1 cellular context compared by ENCODE assay signal in the genomic region with DNA sequence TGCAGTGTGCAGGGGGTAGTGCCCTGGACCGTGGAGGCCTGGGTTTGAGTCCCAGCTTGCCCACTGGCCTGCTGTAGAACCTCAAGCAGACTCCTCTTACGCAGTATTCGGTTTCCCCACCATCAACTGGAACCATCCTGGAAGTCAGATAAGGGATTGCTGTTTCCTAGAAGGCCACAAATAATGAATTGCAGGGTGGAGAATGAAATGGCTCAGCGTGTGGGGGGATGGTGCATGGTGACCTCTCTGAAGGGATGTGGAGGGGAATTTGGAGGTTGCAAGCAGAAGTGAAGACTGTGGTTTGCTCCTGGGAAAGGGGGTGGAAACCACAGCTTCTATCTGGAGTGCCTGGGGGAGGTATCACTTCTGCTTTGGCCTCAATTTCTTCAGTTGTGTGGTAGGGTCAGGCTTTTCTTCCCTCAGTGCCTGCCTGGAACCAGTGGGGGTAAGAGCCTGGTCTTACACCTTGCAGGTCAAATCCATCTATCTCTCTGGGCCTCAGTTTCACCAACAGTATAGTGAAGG.
TF ChIP-seq lines count a peak whose summit lies in the region.

No MANE protein-coding gene starts in this region.

TF ChIP-seq in WTC11, 78 proteins besides CTCF, POLR2A, EP300 and RAD21 (continued from another document):
- TF ChIP-seq, protein P1, sequence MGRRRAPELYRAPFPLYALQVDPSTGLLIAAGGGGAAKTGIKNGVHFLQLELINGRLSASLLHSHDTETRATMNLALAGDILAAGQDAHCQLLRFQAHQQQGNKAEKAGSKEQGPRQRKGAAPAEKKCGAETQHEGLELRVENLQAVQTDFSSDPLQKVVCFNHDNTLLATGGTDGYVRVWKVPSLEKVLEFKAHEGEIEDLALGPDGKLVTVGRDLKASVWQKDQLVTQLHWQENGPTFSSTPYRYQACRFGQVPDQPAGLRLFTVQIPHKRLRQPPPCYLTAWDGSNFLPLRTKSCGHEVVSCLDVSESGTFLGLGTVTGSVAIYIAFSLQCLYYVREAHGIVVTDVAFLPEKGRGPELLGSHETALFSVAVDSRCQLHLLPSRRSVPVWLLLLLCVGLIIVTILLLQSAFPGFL (CRISPR knock-in tag; IDR thresholded peaks at IDR 0.05; ENCODE audit: borderline replicate concordance): no peak
- no peak for TF ChIP-seq ZBTB21 (CRISPR knock-in tag; IDR thresholded peaks at IDR 0.05; ENCODE audit: borderline replicate concordance)
- no peak for TF ChIP-seq TCF7 (CRISPR knock-in tag; IDR thresholded peaks at IDR 0.05; ENCODE audit: low read depth)
- TF ChIP-seq MXD4 (CRISPR knock-in tag; IDR thresholded peaks at IDR 0.05; ENCODE audit: borderline replicate concordance): no peak
- TF ChIP-seq, protein P2, sequence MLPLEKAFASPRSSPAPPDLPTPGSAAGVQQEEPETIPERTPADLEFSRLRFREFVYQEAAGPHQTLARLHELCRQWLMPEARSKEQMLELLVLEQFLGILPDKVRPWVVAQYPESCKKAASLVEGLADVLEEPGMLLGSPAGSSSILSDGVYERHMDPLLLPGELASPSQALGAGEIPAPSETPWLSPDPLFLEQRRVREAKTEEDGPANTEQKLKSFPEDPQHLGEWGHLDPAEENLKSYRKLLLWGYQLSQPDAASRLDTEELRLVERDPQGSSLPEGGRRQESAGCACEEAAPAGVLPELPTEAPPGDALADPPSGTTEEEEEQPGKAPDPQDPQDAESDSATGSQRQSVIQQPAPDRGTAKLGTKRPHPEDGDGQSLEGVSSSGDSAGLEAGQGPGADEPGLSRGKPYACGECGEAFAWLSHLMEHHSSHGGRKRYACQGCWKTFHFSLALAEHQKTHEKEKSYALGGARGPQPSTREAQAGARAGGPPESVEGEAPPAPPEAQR (CRISPR knock-in tag; IDR thresholded peaks at IDR 0.05): no peak
- TF ChIP-seq, protein P3, sequence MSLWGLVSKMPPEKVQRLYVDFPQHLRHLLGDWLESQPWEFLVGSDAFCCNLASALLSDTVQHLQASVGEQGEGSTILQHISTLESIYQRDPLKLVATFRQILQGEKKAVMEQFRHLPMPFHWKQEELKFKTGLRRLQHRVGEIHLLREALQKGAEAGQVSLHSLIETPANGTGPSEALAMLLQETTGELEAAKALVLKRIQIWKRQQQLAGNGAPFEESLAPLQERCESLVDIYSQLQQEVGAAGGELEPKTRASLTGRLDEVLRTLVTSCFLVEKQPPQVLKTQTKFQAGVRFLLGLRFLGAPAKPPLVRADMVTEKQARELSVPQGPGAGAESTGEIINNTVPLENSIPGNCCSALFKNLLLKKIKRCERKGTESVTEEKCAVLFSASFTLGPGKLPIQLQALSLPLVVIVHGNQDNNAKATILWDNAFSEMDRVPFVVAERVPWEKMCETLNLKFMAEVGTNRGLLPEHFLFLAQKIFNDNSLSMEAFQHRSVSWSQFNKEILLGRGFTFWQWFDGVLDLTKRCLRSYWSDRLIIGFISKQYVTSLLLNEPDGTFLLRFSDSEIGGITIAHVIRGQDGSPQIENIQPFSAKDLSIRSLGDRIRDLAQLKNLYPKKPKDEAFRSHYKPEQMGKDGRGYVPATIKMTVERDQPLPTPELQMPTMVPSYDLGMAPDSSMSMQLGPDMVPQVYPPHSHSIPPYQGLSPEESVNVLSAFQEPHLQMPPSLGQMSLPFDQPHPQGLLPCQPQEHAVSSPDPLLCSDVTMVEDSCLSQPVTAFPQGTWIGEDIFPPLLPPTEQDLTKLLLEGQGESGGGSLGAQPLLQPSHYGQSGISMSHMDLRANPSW (CRISPR knock-in tag; conservative IDR thresholded peaks at IDR 0.05; ENCODE audit: low read depth): no peak
- no peak for TF ChIP-seq ZNF396 (CRISPR knock-in tag; IDR thresholded peaks at IDR 0.05; ENCODE audit: borderline replicate concordance)
- TF ChIP-seq IRF2 (CRISPR knock-in tag; IDR thresholded peaks at IDR 0.05; ENCODE audit: borderline replicate concordance, low read depth): no peak
- TF ChIP-seq, protein P4, sequence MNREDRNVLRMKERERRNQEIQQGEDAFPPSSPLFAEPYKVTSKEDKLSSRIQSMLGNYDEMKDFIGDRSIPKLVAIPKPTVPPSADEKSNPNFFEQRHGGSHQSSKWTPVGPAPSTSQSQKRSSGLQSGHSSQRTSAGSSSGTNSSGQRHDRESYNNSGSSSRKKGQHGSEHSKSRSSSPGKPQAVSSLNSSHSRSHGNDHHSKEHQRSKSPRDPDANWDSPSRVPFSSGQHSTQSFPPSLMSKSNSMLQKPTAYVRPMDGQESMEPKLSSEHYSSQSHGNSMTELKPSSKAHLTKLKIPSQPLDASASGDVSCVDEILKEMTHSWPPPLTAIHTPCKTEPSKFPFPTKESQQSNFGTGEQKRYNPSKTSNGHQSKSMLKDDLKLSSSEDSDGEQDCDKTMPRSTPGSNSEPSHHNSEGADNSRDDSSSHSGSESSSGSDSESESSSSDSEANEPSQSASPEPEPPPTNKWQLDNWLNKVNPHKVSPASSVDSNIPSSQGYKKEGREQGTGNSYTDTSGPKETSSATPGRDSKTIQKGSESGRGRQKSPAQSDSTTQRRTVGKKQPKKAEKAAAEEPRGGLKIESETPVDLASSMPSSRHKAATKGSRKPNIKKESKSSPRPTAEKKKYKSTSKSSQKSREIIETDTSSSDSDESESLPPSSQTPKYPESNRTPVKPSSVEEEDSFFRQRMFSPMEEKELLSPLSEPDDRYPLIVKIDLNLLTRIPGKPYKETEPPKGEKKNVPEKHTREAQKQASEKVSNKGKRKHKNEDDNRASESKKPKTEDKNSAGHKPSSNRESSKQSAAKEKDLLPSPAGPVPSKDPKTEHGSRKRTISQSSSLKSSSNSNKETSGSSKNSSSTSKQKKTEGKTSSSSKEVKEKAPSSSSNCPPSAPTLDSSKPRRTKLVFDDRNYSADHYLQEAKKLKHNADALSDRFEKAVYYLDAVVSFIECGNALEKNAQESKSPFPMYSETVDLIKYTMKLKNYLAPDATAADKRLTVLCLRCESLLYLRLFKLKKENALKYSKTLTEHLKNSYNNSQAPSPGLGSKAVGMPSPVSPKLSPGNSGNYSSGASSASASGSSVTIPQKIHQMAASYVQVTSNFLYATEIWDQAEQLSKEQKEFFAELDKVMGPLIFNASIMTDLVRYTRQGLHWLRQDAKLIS (CRISPR knock-in tag; IDR thresholded peaks at IDR 0.05; ENCODE audit: borderline replicate concordance): no peak
- TF ChIP-seq, protein P5, sequence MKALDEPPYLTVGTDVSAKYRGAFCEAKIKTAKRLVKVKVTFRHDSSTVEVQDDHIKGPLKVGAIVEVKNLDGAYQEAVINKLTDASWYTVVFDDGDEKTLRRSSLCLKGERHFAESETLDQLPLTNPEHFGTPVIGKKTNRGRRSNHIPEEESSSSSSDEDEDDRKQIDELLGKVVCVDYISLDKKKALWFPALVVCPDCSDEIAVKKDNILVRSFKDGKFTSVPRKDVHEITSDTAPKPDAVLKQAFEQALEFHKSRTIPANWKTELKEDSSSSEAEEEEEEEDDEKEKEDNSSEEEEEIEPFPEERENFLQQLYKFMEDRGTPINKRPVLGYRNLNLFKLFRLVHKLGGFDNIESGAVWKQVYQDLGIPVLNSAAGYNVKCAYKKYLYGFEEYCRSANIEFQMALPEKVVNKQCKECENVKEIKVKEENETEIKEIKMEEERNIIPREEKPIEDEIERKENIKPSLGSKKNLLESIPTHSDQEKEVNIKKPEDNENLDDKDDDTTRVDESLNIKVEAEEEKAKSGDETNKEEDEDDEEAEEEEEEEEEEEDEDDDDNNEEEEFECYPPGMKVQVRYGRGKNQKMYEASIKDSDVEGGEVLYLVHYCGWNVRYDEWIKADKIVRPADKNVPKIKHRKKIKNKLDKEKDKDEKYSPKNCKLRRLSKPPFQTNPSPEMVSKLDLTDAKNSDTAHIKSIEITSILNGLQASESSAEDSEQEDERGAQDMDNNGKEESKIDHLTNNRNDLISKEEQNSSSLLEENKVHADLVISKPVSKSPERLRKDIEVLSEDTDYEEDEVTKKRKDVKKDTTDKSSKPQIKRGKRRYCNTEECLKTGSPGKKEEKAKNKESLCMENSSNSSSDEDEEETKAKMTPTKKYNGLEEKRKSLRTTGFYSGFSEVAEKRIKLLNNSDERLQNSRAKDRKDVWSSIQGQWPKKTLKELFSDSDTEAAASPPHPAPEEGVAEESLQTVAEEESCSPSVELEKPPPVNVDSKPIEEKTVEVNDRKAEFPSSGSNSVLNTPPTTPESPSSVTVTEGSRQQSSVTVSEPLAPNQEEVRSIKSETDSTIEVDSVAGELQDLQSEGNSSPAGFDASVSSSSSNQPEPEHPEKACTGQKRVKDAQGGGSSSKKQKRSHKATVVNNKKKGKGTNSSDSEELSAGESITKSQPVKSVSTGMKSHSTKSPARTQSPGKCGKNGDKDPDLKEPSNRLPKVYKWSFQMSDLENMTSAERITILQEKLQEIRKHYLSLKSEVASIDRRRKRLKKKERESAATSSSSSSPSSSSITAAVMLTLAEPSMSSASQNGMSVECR (CRISPR knock-in tag; IDR thresholded peaks at IDR 0.05; ENCODE audit: borderline replicate concordance): no peak
TF ChIP-seq in WTC11: peak in this region for 0.
